31 cellular contexts compared by ENCODE assay signal in genomic region chr4:147791341-147791740, GRCh38.
"Had no signal": no experiment of that assay in that cellular context is flagged by ENCODE, and none has a peak within 500 bp of the region (broad histone marks: within the 10 kb centered on the region; RNA-seq: fewer than 3 reads in every experiment).

No MANE protein-coding gene starts in this region.

- ATAC-seq: activated CD8-positive, alpha-beta T cell treated with anti-CD3 and anti-CD28 coated beads for 36 hours; activated T-cell treated with anti-CD3 and anti-CD28 coated beads, Interleukin-2, amount 50 U/mL, for 4 hours; left lung; stimulated activated memory B cell treated with anti-CD40 and anti-IgM and Interleukin-4, amounts not matched to agents 10 μg/mL and 1 μg/mL and 100 μg/mL, for 72 hours; stimulated activated naive CD8-positive, alpha-beta T cell treated with anti-CD3 and anti-CD28 coated beads, Interleukin-15, amount 100 ng/mL, for 72 hours; WTC11 had no signal

- H3K36me3 Mint-ChIP-seq: activated naive CD8-positive, alpha-beta T cell; naive B cell; stimulated activated memory B cell treated with anti-CD40 and anti-IgM and Interleukin-4, amounts not matched to agents 10 μg/mL and 1 μg/mL and 100 μg/mL, for 72 hours; WTC11 had no signal

- H3K36me3 ChIP-seq: left lung, neutrophil, ovary, upper lobe of left lung had no signal

- H3K27ac ChIP-seq: left lung, neutrophil, ovary, upper lobe of left lung had no signal

- H3K9me3 ChIP-seq: left lung, neutrophil, ovary, upper lobe of left lung had no signal

- H3K27me3 Mint-ChIP-seq: activated CD8-positive, alpha-beta T cell treated with anti-CD3 and anti-CD28 coated beads for 36 hours; activated naive CD8-positive, alpha-beta T cell; central memory CD8-positive, alpha-beta T cell; naive B cell; progenitor cell of endocrine pancreas; stimulated activated memory B cell treated with anti-CD40 and anti-IgM and Interleukin-4, amounts not matched to agents 10 μg/mL and 1 μg/mL and 100 μg/mL, for 72 hours; stimulated activated naive CD8-positive, alpha-beta T cell treated with anti-CD3 and anti-CD28 coated beads, Interleukin-15, amount 100 ng/mL, for 72 hours had no signal

- DNase-seq: activated CD4-positive, alpha-beta T cell treated with anti-CD3 and anti-CD28 coated beads, Interleukin-2, amount 50 U/mL, for 1 hour; activated CD8-positive, alpha-beta T cell treated with anti-CD3 and anti-CD28 coated beads for 36 hours; activated naive CD4-positive, alpha-beta T cell; activated T-cell treated with anti-CD3 and anti-CD28 coated beads, Interleukin-2, amount 50 U/mL, for 4 hours; anterior cingulate cortex; dorsolateral prefrontal cortex; effector memory CD4-positive, alpha-beta T cell; head of caudate nucleus; left lung; mammary epithelial cell; naive B cell; nephron progenitor cell; ovary; retina; stimulated activated CD4-positive, alpha-beta T cell treated with anti-CD3 and anti-CD28 coated beads, Interleukin-1b, Interleukin-23, amount 100 ng/mL, for 48 hours; stimulated activated CD4-positive, alpha-beta T cell treated with anti-CD3 and anti-CD28 coated beads, Interleukin-4, amount 100 ng/mL, for 4 hours; stimulated activated CD8-positive, alpha-beta memory T cell treated with anti-CD3 and anti-CD28 coated beads, Interleukin-4, amount 100 ng/mL, for 48 hours; stimulated activated naive CD8-positive, alpha-beta T cell treated with anti-CD3 and anti-CD28 coated beads, Interleukin-15, amount 100 ng/mL, for 72 hours; substantia nigra; SW 1271; T1000 had no signal

- H3K27ac Mint-ChIP-seq: naive B cell; nephron progenitor cell; progenitor cell of endocrine pancreas; stimulated activated memory B cell treated with anti-CD40 and anti-IgM and Interleukin-4, amounts not matched to agents 10 μg/mL and 1 μg/mL and 100 μg/mL, for 72 hours; T-helper 1 cell treated with Interleukin-12 subunit alpha and Interleukin-12 subunit beta and Interleukin-4 antibody, amounts not matched to agents 30 μg/mL and 1 μg/mL, for 36 hours had no signal

- H3K4me3 ChIP-seq: dorsolateral prefrontal cortex, left lung, ovary, smooth muscle cell, upper lobe of left lung had no signal

- H3K27me3 ChIP-seq: dorsolateral prefrontal cortex, left lung, neutrophil, ovary, upper lobe of left lung had no signal

- H3K4me3 Mint-ChIP-seq: naive B cell; nephron progenitor cell; stimulated activated memory B cell treated with anti-CD40 and anti-IgM and Interleukin-4, amounts not matched to agents 10 μg/mL and 1 μg/mL and 100 μg/mL, for 72 hours; stimulated activated naive CD8-positive, alpha-beta T cell treated with anti-CD3 and anti-CD28 coated beads, Interleukin-15, amount 100 ng/mL, for 72 hours; T-helper 1 cell treated with Interleukin-12 subunit alpha and Interleukin-12 subunit beta and Interleukin-4 antibody, amounts not matched to agents 30 μg/mL and 1 μg/mL, for 36 hours; WTC11 had no signal

- H3K9me3 Mint-ChIP-seq: activated CD8-positive, alpha-beta T cell treated with anti-CD3 and anti-CD28 coated beads for 36 hours; activated T-cell treated with anti-CD3 and anti-CD28 coated beads, Interleukin-2, amount 50 U/mL, for 4 hours; activated T-helper 2 cell treated with anti-CD3 and anti-CD28 coated beads, Interferon-gamma antibody, Interleukin-2, Interleukin-4, amounts not matched to agents 10 μg/mL and 5 μg/mL and 100 μg/mL, durations not matched to agents 14 hours and 24 hours and 36 hours; central memory CD8-positive, alpha-beta T cell; naive B cell; nephron progenitor cell; stimulated activated memory B cell treated with anti-CD40 and anti-IgM and Interleukin-4, amounts not matched to agents 10 μg/mL and 1 μg/mL and 100 μg/mL, for 72 hours; stimulated activated naive CD8-positive, alpha-beta T cell treated with anti-CD3 and anti-CD28 coated beads, Interleukin-15, amount 100 ng/mL, for 72 hours; T-helper 1 cell treated with Interleukin-12 subunit alpha and Interleukin-12 subunit beta and Interleukin-4 antibody, amounts not matched to agents 30 μg/mL and 1 μg/mL, for 36 hours; WTC11 had no signal
